10 cellular contexts compared by ENCODE assay signal in genomic region chr5:33313150-33313549, GRCh38.
A peak's percentile ranks its signal among the peaks of the same experiment; 100 is the strongest.
DNase-seq lines count a peak whose midpoint lies in the region; FAIRE-seq and TF ChIP-seq lines count a peak whose summit lies in the region.
"Had no signal": no experiment of that assay in that cellular context is flagged by ENCODE, and none has a peak within 500 bp of the region (broad histone marks: within the 10 kb centered on the region; RNA-seq: fewer than 3 reads in every experiment).

No MANE protein-coding gene starts in this region.

- H3K4me3 ChIP-seq in HEK293 (ENCODE audit: low read depth, low read length) (no peak overlapping the region), fibroblast of lung (replicated peaks in 1 of 4; ENCODE audit: control extremely low read depth in 1 of 4, insufficient read depth in 1 of 4, low read depth in 3 of 4, low read length in 4 of 4) (no peak overlapping the region), small intestine (ENCODE audit: low read depth in 1 of 2, low read length in 2 of 2) (no peak overlapping the region)

- no peaks in the 10 kb centered on the region for H3K9me3 ChIP-seq in HEK293 (ENCODE audit: control insufficient read depth, insufficient read depth, low read depth, low read length)
- H3K9me3 ChIP-seq in fibroblast of lung (ENCODE audit: control insufficient read depth, insufficient read depth, low read depth, low read length): no peaks in the 10 kb centered on the region
- H3K9me3 ChIP-seq in small intestine (ENCODE audit: control insufficient read depth, low read depth): no peaks in the 10 kb centered on the region

- H3K27me3 ChIP-seq in fibroblast of lung (ENCODE audit: control insufficient read depth, insufficient read depth, low read length) (no peaks in the 10 kb centered on the region), small intestine (ENCODE audit: control insufficient read depth in 2 of 2, insufficient read depth in 2 of 2, low read length in 2 of 2) (no peaks in the 10 kb centered on the region)

- POLR2A ChIA-PET in HEK293 (lab: Yijun Ruan, JAX): no interaction called here
- POLR2A ChIA-PET in HEK293T (lab: Yijun Ruan, JAX): no interaction called here

- TF ChIP-seq CTCF in HEK293 (tag by site-specific recombination; IDR thresholded peaks at IDR 0.05) (no peak), fibroblast of lung (conservative IDR thresholded peaks at IDR 0.05 in 1 of 2, IDR thresholded peaks at IDR 0.05 in 1 of 2; ENCODE audit: low read depth in 1 of 2, low read length in 2 of 2) (no peak)

- H3K9ac ChIP-seq in fibroblast of lung (ENCODE audit: insufficient read depth, low read length): no peak overlapping the region
- H3K9ac ChIP-seq: parathyroid adenoma had no signal

- FAIRE-seq in small intestine (lab: Jason Lieb, UNC): no peak

- 85 to 92% (median 91%) methylated on average over 3 of the region's 3 CpGs for WGBS in small intestine, 3 donors

- H3K36me3 ChIP-seq in HEK293 (ENCODE audit: control insufficient read depth in 2 of 2, insufficient read depth in 1 of 2, low read length in 2 of 2): no peaks in the 10 kb centered on the region
- no peaks in the 10 kb centered on the region for H3K36me3 ChIP-seq in fibroblast of lung (ENCODE audit: control insufficient read depth, insufficient read depth, low read length)
- no peaks in the 10 kb centered on the region for H3K36me3 ChIP-seq in small intestine (ENCODE audit: control insufficient read depth in 2 of 2, insufficient read depth in 2 of 2, low read length in 2 of 2)

- DNase-seq in SHP77 (lab: John Stamatoyannopoulos, UW): peak; percentile 50 to 51
- peak; percentile 97 for DNase-seq in fibroblast of lung (ENCODE audit: low read depth in 2 of 2)
- DNase-seq in small intestine: peak; percentile 33
- DNase-seq in HEK293T (ENCODE audit: extremely low spot score): no peak
- no peak for DNase-seq in posterior cingulate gyrus
- DNase-seq in foreskin melanocyte: no peak
- DNase-seq: central memory CD4-positive, alpha-beta T cell; NCI-H187 had no signal

- no peak overlapping the region for H3K4me2 ChIP-seq in fibroblast of lung (ENCODE audit: extremely low read depth, insufficient read depth, low read length)

- H3K27ac ChIP-seq in HEK293 (ENCODE audit: extremely low read depth, low read depth, low read length) (no peak overlapping the region), fibroblast of lung (ENCODE audit: insufficient read depth, low read length) (peak overlapping the region; percentile 78), small intestine (ENCODE audit: low read depth in 1 of 2, low read length in 1 of 2) (no peak overlapping the region)
- H3K27ac ChIP-seq: parathyroid adenoma had no signal

- H3K79me2 ChIP-seq in fibroblast of lung (ENCODE audit: control insufficient read depth, insufficient read depth, low read length): no peaks in the 10 kb centered on the region
- H3K79me2 ChIP-seq: parathyroid adenoma had no signal

- intact Hi-C loops in posterior cingulate gyrus (cut with DNase I): no loop called here

- H4K20me1 ChIP-seq in fibroblast of lung (ENCODE audit: control insufficient read depth, extremely low read depth, insufficient read depth, low read length): no peaks in the 10 kb centered on the region

- CTCF ChIA-PET in HEK293 (lab: Yijun Ruan, JAX): interaction anchor here (1.1 to 1.8 kb wide), 3 partner anchors 13 to 104 kb away, joined by 3 to 8 read pairs (median 3); no protein-coding TSS in a partner anchor
- CTCF ChIA-PET in HEK293T (lab: Yijun Ruan, JAX): no interaction called here

- H3K4me1 ChIP-seq in HEK293 (ENCODE audit: control insufficient read depth, insufficient read depth, low read length): no peaks in the 10 kb centered on the region
- peaks cover 18% of the 10 kb centered on the region for H3K4me1 ChIP-seq in fibroblast of lung (ENCODE audit: control insufficient read depth, extremely low read depth, insufficient read depth, low read length)
- no peaks in the 10 kb centered on the region for H3K4me1 ChIP-seq in small intestine (ENCODE audit: control insufficient read depth in 2 of 2, insufficient read depth in 1 of 2, low read depth in 1 of 2, low read length in 1 of 2)
- H3K4me1 ChIP-seq: parathyroid adenoma had no signal

- no peak overlapping the region for H2AFZ ChIP-seq in fibroblast of lung (ENCODE audit: low read length)
- H2AFZ ChIP-seq: parathyroid adenoma had no signal

TF ChIP-seq in HEK293, 187 proteins besides CTCF, POLR2A, EP300 and RAD21 (continues in another document):
- TF ChIP-seq ZNF624 (tag by site-specific recombination; IDR thresholded peaks at IDR 0.05) (no peak), HOXA7 (CRISPR knock-in tag; IDR thresholded peaks at IDR 0.05; ENCODE audit: borderline replicate concordance) (no peak), ZBTB20 (tag by site-specific recombination; IDR thresholded peaks at IDR 0.05) (no peak), ZNF350 (tag by site-specific recombination; IDR thresholded peaks at IDR 0.05) (0 out of 2 replicates have a peak, but pooled peaks have one; percentile 15), ZNF549 (tag by site-specific recombination; IDR thresholded peaks at IDR 0.05) (peak; percentile 89), ZNF335 (tag by site-specific recombination; conservative IDR thresholded peaks at IDR 0.05) (no peak), ZNF560 (tag by site-specific recombination; IDR thresholded peaks at IDR 0.05; ENCODE audit: borderline replicate concordance) (no peak), ZNF792 (tag by site-specific recombination; IDR thresholded peaks at IDR 0.05) (no peak), ZNF544 (tag by site-specific recombination; IDR thresholded peaks at IDR 0.05) (no peak)
- TF ChIP-seq, protein P1, sequence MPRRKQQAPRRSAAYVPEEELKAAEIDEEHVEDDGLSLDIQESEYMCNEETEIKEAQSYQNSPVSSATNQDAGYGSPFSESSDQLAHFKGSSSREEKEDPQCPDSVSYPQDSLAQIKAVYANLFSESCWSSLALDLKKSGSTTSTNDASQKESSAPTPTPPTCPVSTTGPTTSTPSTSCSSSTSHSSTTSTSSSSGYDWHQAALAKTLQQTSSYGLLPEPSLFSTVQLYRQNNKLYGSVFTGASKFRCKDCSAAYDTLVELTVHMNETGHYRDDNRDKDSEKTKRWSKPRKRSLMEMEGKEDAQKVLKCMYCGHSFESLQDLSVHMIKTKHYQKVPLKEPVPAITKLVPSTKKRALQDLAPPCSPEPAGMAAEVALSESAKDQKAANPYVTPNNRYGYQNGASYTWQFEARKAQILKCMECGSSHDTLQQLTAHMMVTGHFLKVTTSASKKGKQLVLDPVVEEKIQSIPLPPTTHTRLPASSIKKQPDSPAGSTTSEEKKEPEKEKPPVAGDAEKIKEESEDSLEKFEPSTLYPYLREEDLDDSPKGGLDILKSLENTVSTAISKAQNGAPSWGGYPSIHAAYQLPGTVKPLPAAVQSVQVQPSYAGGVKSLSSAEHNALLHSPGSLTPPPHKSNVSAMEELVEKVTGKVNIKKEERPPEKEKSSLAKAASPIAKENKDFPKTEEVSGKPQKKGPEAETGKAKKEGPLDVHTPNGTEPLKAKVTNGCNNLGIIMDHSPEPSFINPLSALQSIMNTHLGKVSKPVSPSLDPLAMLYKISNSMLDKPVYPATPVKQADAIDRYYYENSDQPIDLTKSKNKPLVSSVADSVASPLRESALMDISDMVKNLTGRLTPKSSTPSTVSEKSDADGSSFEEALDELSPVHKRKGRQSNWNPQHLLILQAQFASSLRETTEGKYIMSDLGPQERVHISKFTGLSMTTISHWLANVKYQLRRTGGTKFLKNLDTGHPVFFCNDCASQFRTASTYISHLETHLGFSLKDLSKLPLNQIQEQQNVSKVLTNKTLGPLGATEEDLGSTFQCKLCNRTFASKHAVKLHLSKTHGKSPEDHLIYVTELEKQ (tag by site-specific recombination; IDR thresholded peaks at IDR 0.05; ENCODE audit: borderline replicate concordance): no peak

TF ChIP-seq in HEK293T, 16 proteins besides CTCF, POLR2A, EP300 and RAD21:
- TF ChIP-seq NFRKB (IDR thresholded peaks at IDR 0.05): no peak
- no peak for TF ChIP-seq SUZ12 (IDR thresholded peaks at IDR 0.05)
- no peak for TF ChIP-seq FOXM1 (IDR thresholded peaks at IDR 0.05; ENCODE audit: borderline replicate concordance)
- TF ChIP-seq CTBP1 (IDR thresholded peaks at IDR 0.05; ENCODE audit: borderline replicate concordance): no peak
- TF ChIP-seq ARNT (IDR thresholded peaks at IDR 0.05): no peak
- TF ChIP-seq L3MBTL2 (conservative IDR thresholded peaks at IDR 0.05): no peak
- no peak for TF ChIP-seq TARDBP (IDR thresholded peaks at IDR 0.05)
- TF ChIP-seq LEF1 (IDR thresholded peaks at IDR 0.05; ENCODE audit: borderline replicate concordance): no peak
- no peak for TF ChIP-seq ZNF384 (IDR thresholded peaks at IDR 0.05)
- no peak for TF ChIP-seq HDGF (IDR thresholded peaks at IDR 0.05; ENCODE audit: borderline replicate concordance)
- TF ChIP-seq BHLHE40 (IDR thresholded peaks at IDR 0.05; ENCODE audit: borderline replicate concordance): no peak
- TF ChIP-seq FOXA1 (IDR thresholded peaks at IDR 0.05): no peak
- TF ChIP-seq ELF4 (IDR thresholded peaks at IDR 0.05): no peak
- no peak for TF ChIP-seq FOXK2 (IDR thresholded peaks at IDR 0.05)
- TF ChIP-seq, protein P2, sequence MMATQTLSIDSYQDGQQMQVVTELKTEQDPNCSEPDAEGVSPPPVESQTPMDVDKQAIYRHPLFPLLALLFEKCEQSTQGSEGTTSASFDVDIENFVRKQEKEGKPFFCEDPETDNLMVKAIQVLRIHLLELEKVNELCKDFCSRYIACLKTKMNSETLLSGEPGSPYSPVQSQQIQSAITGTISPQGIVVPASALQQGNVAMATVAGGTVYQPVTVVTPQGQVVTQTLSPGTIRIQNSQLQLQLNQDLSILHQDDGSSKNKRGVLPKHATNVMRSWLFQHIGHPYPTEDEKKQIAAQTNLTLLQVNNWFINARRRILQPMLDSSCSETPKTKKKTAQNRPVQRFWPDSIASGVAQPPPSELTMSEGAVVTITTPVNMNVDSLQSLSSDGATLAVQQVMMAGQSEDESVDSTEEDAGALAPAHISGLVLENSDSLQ (IDR thresholded peaks at IDR 0.05): no peak
TF ChIP-seq in HEK293T: peak in this region for 0.

Comparison
In these comparisons a context has a peak if more than half of its experiments do, and no peak if none do; other contexts are left out.
1. DNase-seq: peak in SHP77 (2 of 2), fibroblast of lung (2 of 2) and small intestine (single experiment); none in HEK293T (single experiment), posterior cingulate gyrus (0 of 10) and foreskin melanocyte (single experiment).